ENCODE assay signal across 13 cellular contexts in genomic region chr22:23066200-23067022, GRCh38. TPM values are rescaled to one million over a fixed set of nuclear protein-coding genes. Genes with fewer than 3 reads are reported as not detected.
DNase-seq lines count a peak whose midpoint lies in the region; ATAC-seq and TF ChIP-seq lines count a peak whose summit lies in the region.
"Had no signal": no experiment of that assay in that cellular context is flagged by ENCODE, and none has a peak within 500 bp of the region (broad histone marks: within the 10 kb centered on the region; RNA-seq: fewer than 3 reads in every experiment).

No MANE protein-coding gene starts in this region.

- peaks cover 16% of the 10 kb centered on the region for H3K4me1 Mint-ChIP-seq in brain
- peaks cover 15% of the 10 kb centered on the region for H3K4me1 Mint-ChIP-seq in neural crest cell

- peaks cover 2% of the 10 kb centered on the region for H3K4me1 ChIP-seq in right cardiac atrium (ENCODE audit: control insufficient read depth, insufficient read depth, low read length)

- intact Hi-C loops in Right ventricle myocardium inferior (cut with DNase I) = no loop called here
- intact Hi-C loops in right cardiac atrium (cut with DNase I) = no loop called here

- H3K36me3 Mint-ChIP-seq in brain (no peaks in the 10 kb centered on the region), neural crest cell (ENCODE audit: low read depth) (no peaks in the 10 kb centered on the region)

- no peak for TF ChIP-seq CTCF in brain (conservative IDR thresholded peaks at IDR 0.05)
- no peak for TF ChIP-seq CTCF in neural crest cell (conservative IDR thresholded peaks at IDR 0.05)

- H3K9me3 Mint-ChIP-seq in brain (no peaks in the 10 kb centered on the region), neural crest cell (no peaks in the 10 kb centered on the region)
- H3K9me3 Mint-ChIP-seq: dendritic cell treated with granulocyte-macrophage colony-stimulating factor and Interleukin-4, amounts not matched to agents 40 ng/mL and 50 ng/mL, for 4 days had no signal

- 83% methylated on average over 15 of the region's 15 CpGs for WGBS in right cardiac atrium

- no peak for ATAC-seq in Right ventricle myocardium inferior
- ATAC-seq in right cardiac atrium = no peak
- ATAC-seq: PC-3 had no signal

- DNase-seq in Right ventricle myocardium inferior (ENCODE audit: missing footprints) (peak; percentile 27), right cardiac atrium (no peak), neural crest cell (ENCODE audit: low read depth, low spot score) (no peak), ureter (ENCODE audit: low spot score) (peak; percentile 32), caudate nucleus (lab: John Stamatoyannopoulos, UW) (no peak), NCI-H748 treated with DMSO at 0.1 percent for 48 hours (lab: John Stamatoyannopoulos, UW) (no peak)
- no peak for DNase-seq in stimulated activated CD4-positive, alpha-beta T cell treated with anti-CD3 and anti-CD28 coated beads, Interleukin-12 subunit alpha, Interleukin-12 subunit beta, amount 100 ng/mL, for 4 hours
- DNase-seq: GM23248, NCI-H1694 treated with DMSO at 0.1 percent for 48 hours, PC-3, thyroid gland had no signal

- H3K4me3 Mint-ChIP-seq in brain (no peak overlapping the region), neural crest cell (peak overlapping the region; percentile 34)
- H3K4me3 Mint-ChIP-seq: dendritic cell treated with granulocyte-macrophage colony-stimulating factor and Interleukin-4, amounts not matched to agents 40 ng/mL and 50 ng/mL, for 4 days had no signal

- no peaks in the 10 kb centered on the region for H3K9me3 ChIP-seq in right cardiac atrium (ENCODE audit: control insufficient read depth, low read length)
- H3K9me3 ChIP-seq: thyroid gland had no signal

- H3K27me3 Mint-ChIP-seq in brain = peaks cover 4% of the 10 kb centered on the region
- peaks cover 4% of the 10 kb centered on the region for H3K27me3 Mint-ChIP-seq in neural crest cell (ENCODE audit: low read depth)

- H3K4me3 ChIP-seq in right cardiac atrium (ENCODE audit: low read length) = no peak overlapping the region
- H3K4me3 ChIP-seq: GM23248, thyroid gland had no signal

- no peaks in the 10 kb centered on the region for H3K27me3 ChIP-seq in right cardiac atrium (ENCODE audit: control insufficient read depth, insufficient read depth)
- H3K27me3 ChIP-seq: thyroid gland had no signal

- H3K27ac ChIP-seq in right cardiac atrium (ENCODE audit: low read length) (no peak overlapping the region), caudate nucleus (ENCODE audit: low read depth, low read length) (no peak overlapping the region)
- H3K27ac ChIP-seq: GM23248, thyroid gland had no signal

- H3K27ac Mint-ChIP-seq in brain (peak overlapping the region in 3 of 5 experiments; percentile 80 to 85 (median 84)), neural crest cell (ENCODE audit: unreplicated experiment) (no peak overlapping the region)
- H3K27ac Mint-ChIP-seq: dendritic cell treated with granulocyte-macrophage colony-stimulating factor and Interleukin-4, amounts not matched to agents 40 ng/mL and 50 ng/mL, for 4 days had no signal

RNA-seq across cellular contexts. Expression of gene GNAZ, which starts 3.9 kb away (rescaled TPM):
- total RNA-seq in Right ventricle myocardium inferior (3.1 TPM), right cardiac atrium (1 to 10 TPM; 2.2 to 3.5 (median 3.1) TPM), neural crest cell (25.2 and 25.5 TPM in 2 replicates), ureter (10.7 TPM)
- polyA plus RNA-seq in right cardiac atrium (2.0 TPM), brain (ENCODE audit: insufficient read depth, low read depth, low replicate concordance) (48.7 TPM)

Comparison
In these comparisons a context has a peak if more than half of its experiments do, and no peak if none do; other contexts are left out.
1. DNase-seq: peak in Right ventricle myocardium inferior (single experiment) and ureter (single experiment); none in right cardiac atrium (0 of 3), neural crest cell (single experiment), caudate nucleus (0 of 61), stimulated activated CD4-positive, alpha-beta T cell treated with anti-CD3 and anti-CD28 coated beads, Interleukin-12 subunit alpha, Interleukin-12 subunit beta, amount 100 ng/mL, for 4 hours (single experiment) and NCI-H748 treated with DMSO at 0.1 percent for 48 hours (single experiment).